In genomic region chr1:21783679-21784603, GRCh38 we compare ENCODE assay signal across 1 cellular context.
A peak's percentile ranks its signal among the peaks of the same experiment; 100 is the strongest.
TF ChIP-seq lines count a peak whose summit lies in the region.

No MANE protein-coding gene starts in this region.

TF ChIP-seq in IMR-90, 13 proteins besides CTCF, POLR2A, EP300 and RAD21 (continued from another document):
- TF ChIP-seq MAZ (IDR thresholded peaks at IDR 0.05; ENCODE audit: borderline replicate concordance, low read depth, low read length) = peak; percentile 66; the same call in 1 of the 2 replicates
TF ChIP-seq in IMR-90: peak in this region for 3.
